8 cellular contexts compared by ENCODE assay signal in genomic region chr4:182808673-182809416, GRCh38.
DNase-seq lines count a peak whose midpoint lies in the region; ATAC-seq and TF ChIP-seq lines count a peak whose summit lies in the region.

No MANE protein-coding gene starts in this region.

- H3K27me3 Mint-ChIP-seq in natural killer cell (ENCODE audit: low read depth in 2 of 2) = no peaks in the 10 kb centered on the region

- no peak for TF ChIP-seq CTCF in natural killer cell (IDR thresholded peaks at IDR 0.05)

- peak overlapping the region; percentile 69 for H3K4me3 Mint-ChIP-seq in natural killer cell

- ATAC-seq in GM19452 (IDR thresholded peaks at IDR 0.05; ENCODE audit: unreplicated experiment) (peak; percentile 82), HG03442 (IDR thresholded peaks at IDR 0.05; ENCODE audit: unreplicated experiment) (peak; percentile 86), natural killer cell (peak; percentile 69 to 78 (median 73))

- DNase-seq in AML-193 (lab: John Stamatoyannopoulos, UW) (peak; percentile 88 to 89), natural killer cell (peak; percentile 66), NCI-H82 treated with DMSO at 0.1 percent for 48 hours (lab: John Stamatoyannopoulos, UW; ENCODE audit: unreplicated experiment) (no peak), NCI-H345 (lab: John Stamatoyannopoulos, UW) (no peak), superior temporal gyrus (ENCODE audit: extremely low spot score) (no peak)
- peak; percentile 46 for DNase-seq in activated CD4-positive, CD25-positive, alpha-beta regulatory T cell treated with anti-CD3 and anti-CD28 coated beads, Interleukin-2, amount 50 U/mL, for 72 hours

- H3K27ac Mint-ChIP-seq in natural killer cell = no peak overlapping the region

- no peaks in the 10 kb centered on the region for H3K36me3 Mint-ChIP-seq in natural killer cell

- intact Hi-C loops in natural killer cell (cut with micrococcal nuclease) = loop anchor here (1.0 kb wide), 1 partner anchor 109 kb away; no protein-coding TSS in a partner anchor

- H3K9me3 Mint-ChIP-seq in natural killer cell = peaks cover 5 to 8% of the 10 kb centered on the region in 2 donors

- peaks cover 0 to 27% of the 10 kb centered on the region in 2 donors for H3K4me1 Mint-ChIP-seq in natural killer cell

Comparison
In these comparisons a context has a peak if more than half of its experiments do, and no peak if none do; other contexts are left out.
1. DNase-seq: peak in AML-193 (2 of 2), activated CD4-positive, CD25-positive, alpha-beta regulatory T cell treated with anti-CD3 and anti-CD28 coated beads, Interleukin-2, amount 50 U/mL, for 72 hours (single experiment) and natural killer cell (single experiment); none in NCI-H82 treated with DMSO at 0.1 percent for 48 hours (single experiment), NCI-H345 (single experiment) and superior temporal gyrus (single experiment).
2. Peak in every context shown above with its lines, with median percentiles within 50 percentile points of each other: ATAC-seq.